20 cellular contexts compared by ENCODE assay signal in the genomic region with DNA sequence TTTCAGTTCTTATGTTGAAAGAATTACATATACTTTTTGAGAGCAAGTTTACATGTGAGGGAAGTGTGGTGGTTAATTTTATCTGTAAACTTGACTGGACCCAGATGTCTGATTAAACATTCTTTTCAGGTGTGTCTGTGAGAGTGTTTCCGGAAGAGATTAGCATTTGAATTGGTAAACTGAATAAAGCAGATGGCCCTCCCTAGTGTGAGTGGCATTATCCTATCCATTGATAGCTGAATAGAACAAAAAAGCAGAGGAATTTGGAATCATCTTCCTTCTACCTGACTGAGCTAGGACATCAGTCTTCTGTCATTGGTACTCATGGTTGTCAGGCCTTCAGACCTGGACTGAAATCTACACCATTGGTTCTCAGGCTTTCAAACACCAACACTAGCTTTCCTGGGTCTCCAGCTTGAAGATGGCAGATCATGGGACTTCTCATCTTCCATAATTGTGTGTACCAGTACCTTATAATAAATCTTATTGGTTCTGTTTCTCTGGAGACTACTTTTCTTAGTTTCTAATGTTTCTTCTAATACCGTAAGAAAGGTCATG.
"Had no signal": no experiment of that assay in that cellular context is flagged by ENCODE, and none has a peak within 500 bp of the region (broad histone marks: within the 10 kb centered on the region; RNA-seq: fewer than 3 reads in every experiment).

No MANE protein-coding gene starts in this region.

- H3K9me3 ChIP-seq: left ventricle myocardium inferior, sigmoid colon, vagina had no signal

- H3K9me3 Mint-ChIP-seq: natural killer cell had no signal

- H3K4me3 ChIP-seq: left ventricle myocardium inferior, sigmoid colon, smooth muscle cell, vagina had no signal

- H3K36me3 Mint-ChIP-seq: natural killer cell had no signal

- H3K27me3 Mint-ChIP-seq: brain; dendritic cell treated with granulocyte-macrophage colony-stimulating factor and Interleukin-4, amounts not matched to agents 40 ng/mL and 50 ng/mL, for 4 days; type B pancreatic cell had no signal

- H3K4me3 Mint-ChIP-seq: activated CD8-positive, alpha-beta T cell treated with anti-CD3 and anti-CD28 coated beads, Interleukin-2, amount 10 ng/mL, durations not matched to agents 7 days and 5 days; brain; dendritic cell treated with granulocyte-macrophage colony-stimulating factor and Interleukin-4, amounts not matched to agents 40 ng/mL and 50 ng/mL, for 4 days; natural killer cell; stimulated activated naive B cell treated with anti-CD40 and anti-IgM and Interleukin-4, amounts not matched to agents 10 μg/mL and 1 μg/mL and 100 μg/mL, for 72 hours; type B pancreatic cell had no signal

- H3K4me1 Mint-ChIP-seq: natural killer cell had no signal

- ATAC-seq: activated CD4-positive, CD25-positive, alpha-beta regulatory T cell treated with anti-CD3 and anti-CD28 coated beads, Interleukin-2, amount 50 U/mL, for 24 hours; activated CD8-positive, alpha-beta T cell treated with anti-CD3 and anti-CD28 coated beads, Interleukin-2, amount 10 ng/mL, durations not matched to agents 7 days and 5 days; activated naive CD4-positive, alpha-beta T cell treated with anti-CD3 and anti-CD28 coated beads, Interleukin-2, amount 50 U/mL, for 72 hours; natural killer cell had no signal

- H3K27me3 ChIP-seq: sigmoid colon, vagina had no signal

- DNase-seq: activated CD4-positive, alpha-beta T cell treated with anti-CD3 and anti-CD28 coated beads, Interleukin-2, amount 50 U/mL, for 1 hour; activated CD8-positive, alpha-beta T cell treated with anti-CD3 and anti-CD28 coated beads, Interleukin-2, amount 10 ng/mL, durations not matched to agents 7 days and 5 days; aorta; effector CD4-positive, alpha-beta T cell; erythroblast; foreskin fibroblast; left ventricle myocardium inferior; midbrain; natural killer cell; retina; sigmoid colon; stimulated activated CD4-positive, alpha-beta T cell treated with anti-CD3 and anti-CD28 coated beads, Interleukin-15, amount 100 ng/mL, for 24 hours; stimulated activated naive B cell treated with anti-CD40 and anti-IgM and Interleukin-4, amounts not matched to agents 10 μg/mL and 1 μg/mL and 100 μg/mL, for 72 hours had no signal

- H3K27ac Mint-ChIP-seq: activated CD8-positive, alpha-beta T cell treated with anti-CD3 and anti-CD28 coated beads, Interleukin-2, amount 10 ng/mL, durations not matched to agents 7 days and 5 days; activated naive CD4-positive, alpha-beta T cell treated with anti-CD3 and anti-CD28 coated beads, Interleukin-2, amount 50 U/mL, for 72 hours; dendritic cell treated with granulocyte-macrophage colony-stimulating factor and Interleukin-4, amounts not matched to agents 40 ng/mL and 50 ng/mL, for 4 days; natural killer cell; stimulated activated naive B cell treated with anti-CD40 and anti-IgM and Interleukin-4, amounts not matched to agents 10 μg/mL and 1 μg/mL and 100 μg/mL, for 72 hours; type B pancreatic cell had no signal

- H3K4me1 ChIP-seq: left ventricle myocardium inferior, sigmoid colon, vagina had no signal

- H3K27ac ChIP-seq: left ventricle myocardium inferior, sigmoid colon, vagina had no signal

- H3K36me3 ChIP-seq: sigmoid colon, vagina had no signal
